1 cellular context compared by ENCODE assay signal in the genomic region with DNA sequence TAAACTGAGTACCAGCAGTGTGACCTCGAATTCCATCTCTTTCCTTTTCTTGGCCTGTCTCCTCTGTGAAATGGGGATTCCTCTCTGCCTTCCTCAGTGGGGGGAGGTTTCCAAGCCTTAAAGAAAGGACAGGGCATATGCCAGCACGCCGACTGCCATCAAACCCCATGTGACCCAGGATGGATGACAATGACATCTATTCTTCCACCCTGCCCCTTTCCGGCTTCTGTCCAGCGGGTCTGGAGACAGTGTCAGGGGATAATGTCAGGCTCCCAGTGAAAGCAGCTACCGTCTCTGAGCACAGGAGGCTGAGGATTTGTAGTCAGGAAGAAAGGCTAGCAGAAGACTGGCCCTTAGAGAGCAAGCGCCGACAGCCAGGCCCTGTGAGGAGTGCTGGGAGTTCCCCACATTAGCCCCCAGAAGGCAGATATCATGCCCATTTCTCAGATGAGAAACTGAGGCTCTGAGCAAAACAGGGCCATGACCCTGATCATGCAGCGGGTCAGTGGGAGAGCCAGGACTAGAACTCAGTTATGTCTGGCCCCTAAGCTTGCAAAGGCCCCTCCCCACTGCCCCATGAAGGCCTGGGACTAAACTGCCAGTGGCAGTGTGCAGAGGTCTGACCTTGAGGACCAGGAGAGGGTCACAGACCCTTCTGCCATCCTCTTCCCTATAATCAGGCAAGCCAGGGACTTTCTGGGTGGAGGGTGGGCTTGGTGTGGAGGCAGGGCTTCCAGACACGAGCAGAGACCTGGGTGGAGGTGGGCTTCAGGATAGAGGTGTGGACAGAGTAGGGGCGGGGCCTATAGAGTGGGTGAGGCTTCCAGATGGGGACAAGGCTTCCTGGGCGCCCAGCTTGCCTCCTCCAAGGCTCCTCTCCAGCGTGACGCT.
TF ChIP-seq lines count a peak whose summit lies in the region.

No MANE protein-coding gene starts in this region.

TF ChIP-seq in HepG2, 621 proteins besides CTCF, POLR2A, EP300 and RAD21:
- no peak for TF ChIP-seq ZNF235 (CRISPR knock-in tag; IDR thresholded peaks at IDR 0.05; ENCODE audit: borderline replicate concordance)
- TF ChIP-seq ZNF629 (CRISPR knock-in tag; conservative IDR thresholded peaks at IDR 0.05) = peak; percentile 91
